8 cellular contexts compared by ENCODE assay signal in genomic region chr9:129549684-129550083, GRCh38.
DNase-seq lines count a peak whose midpoint lies in the region; ATAC-seq and TF ChIP-seq lines count a peak whose summit lies in the region.

No MANE protein-coding gene starts in this region.

- H3K9me3 Mint-ChIP-seq in activated CD4-positive, alpha-beta memory T cell treated with anti-CD3 and anti-CD28 coated beads, Interleukin-2, amount 10 ng/mL, durations not matched to agents 7 days and 5 days: no peaks in the 10 kb centered on the region
- peaks cover 3% of the 10 kb centered on the region for H3K9me3 Mint-ChIP-seq in glutamatergic neuron (ENCODE audit: unreplicated experiment)

- H3K27me3 ChIP-seq in BE2C: no peaks in the 10 kb centered on the region
- peaks cover 35% of the 10 kb centered on the region for H3K27me3 ChIP-seq in neutrophil

- H3K36me3 ChIP-seq in BE2C: no peaks in the 10 kb centered on the region
- H3K36me3 ChIP-seq in neutrophil: no peaks in the 10 kb centered on the region

- peaks cover 7% of the 10 kb centered on the region for H3K4me1 Mint-ChIP-seq in activated CD4-positive, alpha-beta memory T cell treated with anti-CD3 and anti-CD28 coated beads, Interleukin-2, amount 10 ng/mL, durations not matched to agents 7 days and 5 days
- H3K4me1 Mint-ChIP-seq in glutamatergic neuron (ENCODE audit: low read depth, unreplicated experiment): no peaks in the 10 kb centered on the region

- CTCF ChIA-PET in activated CD4-positive, alpha-beta memory T cell treated with anti-CD3 and anti-CD28 coated beads, Interleukin-2, amount 10 ng/mL, durations not matched to agents 7 days and 5 days (lab: Charles Lee): no interaction called here
- CTCF ChIA-PET in GM10248 (lab: Yijun Ruan, JAX): no interaction called here

- POLR2A ChIA-PET in activated CD4-positive, alpha-beta memory T cell treated with anti-CD3 and anti-CD28 coated beads, Interleukin-2, amount 10 ng/mL, durations not matched to agents 7 days and 5 days (lab: Charles Lee): no interaction called here
- POLR2A ChIA-PET in GM10248 (lab: Yijun Ruan, JAX): no interaction called here

- no peak overlapping the region for H3K27ac Mint-ChIP-seq in activated CD4-positive, alpha-beta memory T cell treated with anti-CD3 and anti-CD28 coated beads, Interleukin-2, amount 10 ng/mL, durations not matched to agents 7 days and 5 days
- no peak overlapping the region for H3K27ac Mint-ChIP-seq in glutamatergic neuron (ENCODE audit: unreplicated experiment)

- H3K4me3 ChIP-seq in BE2C (ENCODE audit: low read depth, low read length) (peak overlapping the region; percentile 55), neutrophil (ENCODE audit: low read depth in 1 of 2, low read length in 1 of 2) (peak overlapping the region; percentile 47 to 60)

- TF ChIP-seq CTCF in BE2C (IDR thresholded peaks at IDR 0.05; ENCODE audit: low read depth, low read length): no peak
- no peak for TF ChIP-seq CTCF in glutamatergic neuron (IDR thresholded peaks at IDR 0.05; ENCODE audit: partially characterized antibody, unreplicated experiment)
- no peak for TF ChIP-seq CTCF in neutrophil (IDR thresholded peaks at IDR 0.05)
- TF ChIP-seq CTCF in GM10248 (IDR thresholded peaks at IDR 0.05; ENCODE audit: control extremely low read depth, extremely low read depth, low read depth, missing control alignments): no peak

- H3K27me3 Mint-ChIP-seq in activated CD4-positive, alpha-beta memory T cell treated with anti-CD3 and anti-CD28 coated beads, Interleukin-2, amount 10 ng/mL, durations not matched to agents 7 days and 5 days: peaks cover 52% of the 10 kb centered on the region
- peaks cover 9% of the 10 kb centered on the region for H3K27me3 Mint-ChIP-seq in glutamatergic neuron (ENCODE audit: unreplicated experiment)

- no peaks in the 10 kb centered on the region for H3K36me3 Mint-ChIP-seq in activated CD4-positive, alpha-beta memory T cell treated with anti-CD3 and anti-CD28 coated beads, Interleukin-2, amount 10 ng/mL, durations not matched to agents 7 days and 5 days (ENCODE audit: low read depth)
- no peaks in the 10 kb centered on the region for H3K36me3 Mint-ChIP-seq in glutamatergic neuron (ENCODE audit: unreplicated experiment)

- H3K9me3 ChIP-seq in BE2C (no peaks in the 10 kb centered on the region), neutrophil (no peaks in the 10 kb centered on the region)

- DNase-seq in BE2C: no peak
- DNase-seq in activated CD4-positive, alpha-beta memory T cell treated with anti-CD3 and anti-CD28 coated beads, Interleukin-2, amount 10 ng/mL, durations not matched to agents 7 days and 5 days: no peak
- no peak for DNase-seq in glutamatergic neuron
- no peak for DNase-seq in GM10248 (ENCODE audit: extremely low spot score)
- no peak for DNase-seq in DMS153 (lab: John Stamatoyannopoulos, UW)
- no peak for DNase-seq in COLO829 (ENCODE audit: low spot score)

- H3K4me1 ChIP-seq in BE2C (no peaks in the 10 kb centered on the region; the same call in 1 of the 2 replicates), neutrophil (ENCODE audit: control insufficient read depth in 1 of 2, insufficient read depth in 1 of 2, low read depth in 1 of 2, low read length in 1 of 2) (peaks cover 34 to 39% of the 10 kb centered on the region in 2 experiments)

- no peak for ATAC-seq in GM19397 (IDR thresholded peaks at IDR 0.05; ENCODE audit: unreplicated experiment)

- H3K27ac ChIP-seq in neutrophil: no peak overlapping the region

- peak overlapping the region; percentile 10 for H3K4me3 Mint-ChIP-seq in activated CD4-positive, alpha-beta memory T cell treated with anti-CD3 and anti-CD28 coated beads, Interleukin-2, amount 10 ng/mL, durations not matched to agents 7 days and 5 days
- H3K4me3 Mint-ChIP-seq in glutamatergic neuron (ENCODE audit: unreplicated experiment): peak overlapping the region; percentile 82
